23 cellular contexts compared by ENCODE assay signal in genomic region chr10:29089094-29089493, GRCh38.
A peak's percentile ranks its signal among the peaks of the same experiment; 100 is the strongest.
DNase-seq lines count a peak whose midpoint lies in the region; ATAC-seq, FAIRE-seq and TF ChIP-seq lines count a peak whose summit lies in the region.
"Had no signal": no experiment of that assay in that cellular context is flagged by ENCODE, and none has a peak within 500 bp of the region (broad histone marks: within the 10 kb centered on the region; RNA-seq: fewer than 3 reads in every experiment).

No MANE protein-coding gene starts in this region.

- no peak overlapping the region for H3K56ac ChIP-seq in mesendoderm (ENCODE audit: low read length)

- no peak overlapping the region for H2BK15ac ChIP-seq in mesendoderm (replicated peaks; ENCODE audit: low read depth)

- H3K79me2 ChIP-seq in HepG2 (ENCODE audit: insufficient read depth, low read length) (no peaks in the 10 kb centered on the region), mesendoderm (ENCODE audit: control insufficient read depth, insufficient read depth, low read length) (no peaks in the 10 kb centered on the region)

- no peak overlapping the region for H3K18ac ChIP-seq in mesendoderm (ENCODE audit: low read length)

- CTCF ChIA-PET in Caco-2 (lab: Charles Lee) (interaction anchor here (0.6 to 0.8 kb wide), 2 partner anchors 30 to 38 kb away, joined by 3 read pairs; no protein-coding TSS in a partner anchor), HepG2 (lab: Yijun Ruan, JAX; ENCODE audit: low intra/inter-chr PET ratio, low total read pairs) (no interaction called here)

- no peak overlapping the region for H3K9ac ChIP-seq in HepG2 (ENCODE audit: insufficient read depth, low read depth, low read length)
- H3K9ac ChIP-seq in mesendoderm (ENCODE audit: low read length) = no peak overlapping the region
- H3K9ac ChIP-seq: BLaER1 treated with 17β-estradiol and CSF1 and Interleukin-3, amounts not matched to agents 10 nM and 100 nM had no signal

- H4K8ac ChIP-seq in mesendoderm (ENCODE audit: low read depth, low read length) = no peak overlapping the region

- no peak overlapping the region for H4K5ac ChIP-seq in mesendoderm (ENCODE audit: low read length)

- H3K27me3 ChIP-seq in Caco-2 (replicated peaks; ENCODE audit: control insufficient read depth, insufficient read depth, low read length) = no peaks in the 10 kb centered on the region
- H3K27me3 ChIP-seq in HepG2 (ENCODE audit: control insufficient read depth in 1 of 2, insufficient read depth in 2 of 2, low read length in 2 of 2) = no peaks in the 10 kb centered on the region
- H3K27me3 ChIP-seq in mesendoderm (ENCODE audit: insufficient read depth, low read length, poor library complexity) = no peaks in the 10 kb centered on the region
- H3K27me3 ChIP-seq: BLaER1 treated with 17β-estradiol and CSF1 and Interleukin-3, amounts not matched to agents 10 nM and 100 nM had no signal

- intact Hi-C loops in Caco-2 (cut with micrococcal nuclease; ENCODE audit: unreplicated experiment) (no loop called here), HepG2 (cut with micrococcal nuclease; ENCODE audit: unreplicated experiment) (no loop called here)

- no peaks in the 10 kb centered on the region for H3K36me3 ChIP-seq in Caco-2 (ENCODE audit: control insufficient read depth, insufficient read depth, low read length)
- no peaks in the 10 kb centered on the region for H3K36me3 ChIP-seq in HepG2 (replicated peaks in 1 of 2; ENCODE audit: control insufficient read depth in 1 of 2, insufficient read depth in 2 of 2, low read length in 2 of 2)
- H3K36me3 ChIP-seq in mesendoderm (ENCODE audit: control insufficient read depth, insufficient read depth, low read length) = no peaks in the 10 kb centered on the region
- H3K36me3 ChIP-seq: BLaER1 treated with 17β-estradiol and CSF1 and Interleukin-3, amounts not matched to agents 10 nM and 100 nM had no signal

- H3K4me1 ChIP-seq in Caco-2 (peaks cover 24% of the 10 kb centered on the region), HepG2 (ENCODE audit: insufficient read depth, low read length) (peaks cover 13% of the 10 kb centered on the region), mesendoderm (ENCODE audit: control insufficient read depth, low read depth, low read length) (peaks cover 2% of the 10 kb centered on the region)
- H3K4me1 ChIP-seq: A549 had no signal

- peaks cover 28% of the 10 kb centered on the region for H3K9me3 Mint-ChIP-seq in Caco-2 (ENCODE audit: unreplicated experiment)
- H3K9me3 Mint-ChIP-seq: CD4-positive, alpha-beta T cell; CD8-positive, alpha-beta T cell had no signal

- H3K4me3 ChIP-seq in Caco-2 (ENCODE audit: low read depth, low read length) = no peak overlapping the region
- H3K4me3 ChIP-seq in HepG2 (replicated peaks in 1 of 3; ENCODE audit: insufficient read depth in 1 of 3, low read depth in 2 of 3, low read length in 3 of 3) = no peak overlapping the region
- H3K4me3 ChIP-seq in mesendoderm (ENCODE audit: low read length) = no peak overlapping the region
- H3K4me3 ChIP-seq: A549; BLaER1 treated with 17β-estradiol and CSF1 and Interleukin-3, amounts not matched to agents 10 nM and 100 nM; GM12878 had no signal

- H3K4ac ChIP-seq in mesendoderm (ENCODE audit: low read depth, low read length) = no peak overlapping the region

- H3K23ac ChIP-seq in mesendoderm (ENCODE audit: low read length) = no peak overlapping the region

- peak overlapping the region; percentile 28 for H2AK5ac ChIP-seq in mesendoderm (ENCODE audit: low read length)

- H2BK120ac ChIP-seq in mesendoderm (ENCODE audit: low read depth, low read length) = no peak overlapping the region

- H3K79me1 ChIP-seq in mesendoderm (ENCODE audit: low read length) = no peaks in the 10 kb centered on the region

- ATAC-seq in HepG2 = peak; percentile 68
- ATAC-seq: A549; CD8-positive, alpha-beta T cell; GM12878 had no signal

- H3K27ac ChIP-seq in HepG2 (ENCODE audit: extremely low read length, insufficient read depth, low read length) (no peak overlapping the region), mesendoderm (ENCODE audit: low read depth, low read length) (no peak overlapping the region)
- H3K27ac ChIP-seq: 22Rv1; A549; BLaER1 treated with 17β-estradiol and CSF1 and Interleukin-3, amounts not matched to agents 10 nM and 100 nM; C4-2B had no signal

- peaks cover 5% of the 10 kb centered on the region for H3K36me3 Mint-ChIP-seq in Caco-2 (ENCODE audit: insufficient read depth, unreplicated experiment)
- H3K36me3 Mint-ChIP-seq: CD8-positive, alpha-beta T cell had no signal

- no peak overlapping the region for H2AFZ ChIP-seq in HepG2 (ENCODE audit: low read length)

- no peak overlapping the region for H2BK5ac ChIP-seq in mesendoderm (ENCODE audit: low read length)

- 0% methylated on average over 2 of the region's 2 CpGs for WGBS in HepG2 (ENCODE audit: low lambda C conversion rate)
- no CpG with 5 or more reads among the region's 2 CpGs for WGBS in mesendoderm (ENCODE audit: extremely low coverage, insufficient coverage, low lambda C conversion rate)

- in situ Hi-C loops in HepG2 (cut with HindIII; ENCODE audit: extremely low pct_ligation_motif_present, low pct_unique_long_range_greater_than_20kb) = no loop called here

- peaks cover 8% of the 10 kb centered on the region; the same call in 1 of the 2 replicates for H3K9me3 ChIP-seq in Caco-2
- H3K9me3 ChIP-seq in HepG2 (ENCODE audit: low read length) = no peaks in the 10 kb centered on the region
- H3K9me3 ChIP-seq: A549; BLaER1 treated with 17β-estradiol and CSF1 and Interleukin-3, amounts not matched to agents 10 nM and 100 nM had no signal

- TF ChIP-seq CTCF in Caco-2 (IDR thresholded peaks at IDR 0.05; ENCODE audit: insufficient read depth in 1 of 2, low read depth in 1 of 2, low read length in 1 of 2, severe bottlenecking in 1 of 2, unreplicated experiment in 1 of 2) (no peak), HepG2 (CRISPR knock-in tag; IDR thresholded peaks at IDR 0.05) (no peak)

- H3K4me1 Mint-ChIP-seq in Caco-2 (ENCODE audit: low read depth, unreplicated experiment) = peaks cover 34% of the 10 kb centered on the region
- H3K4me1 Mint-ChIP-seq: B cell had no signal

- H3K27me3 Mint-ChIP-seq in Caco-2 (ENCODE audit: insufficient read depth, unreplicated experiment) = no peaks in the 10 kb centered on the region
- H3K27me3 Mint-ChIP-seq: B cell; CD4-positive, alpha-beta T cell had no signal

- POLR2A ChIA-PET in Caco-2 (lab: Charles Lee) (no interaction called here), HepG2 (lab: Yijun Ruan, JAX) (no interaction called here)

- BruUV-seq in Caco-2 (replicated peaks; lab: Mats Ljungman, UMichigan) = no TSS peak
- no TSS peak for BruUV-seq in HepG2 (replicated peaks; lab: Mats Ljungman, UMichigan)

- peak overlapping the region; percentile 3 for H3K4me3 Mint-ChIP-seq in Caco-2 (ENCODE audit: unreplicated experiment)
- H3K4me3 Mint-ChIP-seq: B cell; CD4-positive, alpha-beta T cell; CD8-positive, alpha-beta T cell had no signal

- no peak for TF ChIP-seq POLR2A in HepG2 (IDR thresholded peaks at IDR 0.05; ENCODE audit: insufficient read depth in 1 of 2, low read depth in 2 of 2, low read length in 2 of 2)

- TF ChIP-seq EP300 in HepG2 (IDR thresholded peaks at IDR 0.05; ENCODE audit: low read depth in 2 of 2, low read length in 2 of 2) (no peak), HepG2 (CRISPR knock-in tag; IDR thresholded peaks at IDR 0.05; ENCODE audit: borderline replicate concordance) (no peak)

- H3K4me2 ChIP-seq in HepG2 (ENCODE audit: low read depth, low read length) (peak overlapping the region; percentile 24; the same call in 1 of the 2 replicates), mesendoderm (ENCODE audit: low read length) (no peak overlapping the region)
- H3K4me2 ChIP-seq: A549; BLaER1 treated with 17β-estradiol and CSF1 and Interleukin-3, amounts not matched to agents 10 nM and 100 nM had no signal

- no peak for TF ChIP-seq RAD21 in HepG2 (CRISPR knock-in tag; IDR thresholded peaks at IDR 0.05)

- no peak for FAIRE-seq in HepG2 (lab: Jason Lieb, UNC)
- FAIRE-seq: A549, GM12878, GM12892, GM18507 had no signal

- DNase-seq in Caco-2 (no peak), HepG2 (ENCODE audit: low spot score) (peak; percentile 14), mesendoderm (no peak), NCI-H226 (no peak)
- no peak for DNase-seq in effector CD8-positive, alpha-beta T cell (lab: John Stamatoyannopoulos, UW)
- DNase-seq: AML-193; CD4-positive, alpha-beta T cell; CD8-positive, alpha-beta T cell; DMS 273 treated with DMSO at 0.1 percent for 48 hours; DMS153; DMS53; DMS79; DND-41; EL; GDM1 had no signal

- no peaks in the 10 kb centered on the region for H4K20me1 ChIP-seq in HepG2 (ENCODE audit: insufficient read depth, low read length)
- H4K20me1 ChIP-seq: BLaER1 treated with 17β-estradiol and CSF1 and Interleukin-3, amounts not matched to agents 10 nM and 100 nM had no signal

- H3K27ac Mint-ChIP-seq in Caco-2 (ENCODE audit: unreplicated experiment) = peak overlapping the region; percentile 6
- H3K27ac Mint-ChIP-seq: B cell; CD4-positive, alpha-beta T cell; CD8-positive, alpha-beta T cell had no signal

TF ChIP-seq in HepG2, 621 proteins besides CTCF, POLR2A, EP300 and RAD21 (continues in another document):
- TF ChIP-seq PAXIP1 (CRISPR knock-in tag; conservative IDR thresholded peaks at IDR 0.05) = 0 out of 2 replicates have a peak, but pooled peaks have one; percentile 34
